In the genomic region with DNA sequence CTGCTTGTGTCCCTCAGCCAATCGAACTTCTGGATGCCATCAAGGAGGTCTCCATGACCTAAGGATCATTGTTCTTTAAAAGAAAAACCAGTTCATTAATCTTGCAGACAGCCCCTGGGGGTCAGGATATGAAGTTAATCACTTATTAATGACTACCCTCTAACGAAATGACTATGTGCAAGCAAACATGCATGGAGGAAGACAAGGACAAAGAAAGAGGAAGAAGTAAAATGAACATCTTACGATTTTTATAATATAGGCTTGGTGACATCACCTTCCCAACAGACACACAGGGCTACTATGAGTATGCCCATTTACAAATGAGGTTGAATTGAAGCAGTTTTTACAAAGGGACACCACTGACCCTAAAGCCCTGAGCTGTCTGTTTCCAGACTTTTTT, we compare ENCODE assay signal across 12 cellular contexts.
A peak's percentile ranks its signal among the peaks of the same experiment; 100 is the strongest.
DNase-seq lines count a peak whose midpoint lies in the region; ATAC-seq and TF ChIP-seq lines count a peak whose summit lies in the region.
"Had no signal": no experiment of that assay in that cellular context is flagged by ENCODE, and none has a peak within 500 bp of the region (broad histone marks: within the 10 kb centered on the region; RNA-seq: fewer than 3 reads in every experiment).

No MANE protein-coding gene starts in this region.

- peak overlapping the region; percentile 27; the same call in 1 of the 2 replicates for H3K14ac ChIP-seq in IMR-90 (replicated peaks; ENCODE audit: low read depth, low read length)

- peaks cover 0 to 6% of the 10 kb centered on the region in 2 experiments; a peak in 1 of 4 replicates for H3K79me1 ChIP-seq in IMR-90 (ENCODE audit: low read depth in 1 of 2, low read length in 2 of 2)

- H2BK15ac ChIP-seq in IMR-90 (ENCODE audit: low read depth, low read length), result no peak overlapping the region

- CTCF ChIA-PET in SK-N-SH (lab: Yijun Ruan, JAX) (no interaction called here), IMR-90 (lab: Yijun Ruan, JAX) (interaction anchor here (1.2 to 1.3 kb wide), 2 partner anchors 11 to 17 kb away, joined by 3 to 5 read pairs; no protein-coding TSS in a partner anchor)

- WGBS in SK-N-SH (ENCODE audit: low lambda C conversion rate), result 0% methylated on average over 3 of the region's 3 CpGs
- 80% methylated on average over 1 of the region's 3 CpGs; no CpG with 5 or more reads in 1 of the 2 experiments for WGBS in IMR-90 (ENCODE audit: extremely low coverage in 2 of 2, insufficient read length in 1 of 2), 2 experiments
- WGBS in aorta, 2 donors, result 47 to 71% methylated on average over 3 of the region's 3 CpGs

- DNase-seq in SK-N-SH (no peak), IMR-90 (no peak), natural killer cell (no peak), aorta (no peak), caudate nucleus (lab: John Stamatoyannopoulos, UW) (no peak), colonic mucosa (no peak)
- no peak for DNase-seq in activated T-helper 1 cell treated with anti-CD3 and anti-CD28 coated beads, Interleukin-12 subunit alpha, Interleukin-12 subunit beta, Interleukin-2, Interleukin-4 antibody, amounts not matched to agents 30 ng/mL and 10 ng/mL and 1 ng/mL, durations not matched to agents 14 hours and 24 hours and 36 hours (ENCODE audit: low spot score)
- DNase-seq: DMS 273 treated with DMSO at 0.1 percent for 48 hours, NCI-H2029, right cardiac atrium had no signal

- no peak for ATAC-seq in SK-N-SH treated with all-trans-retinoic acid at 6 μM for 48 hours
- no peak for ATAC-seq in IMR-90 (ENCODE audit: low read depth)
- ATAC-seq in natural killer cell, result no peak
- no peak for ATAC-seq in aorta (ENCODE audit: low FRiP score)
- ATAC-seq: right cardiac atrium had no signal

- peaks cover 31% of the 10 kb centered on the region for H3K36me3 Mint-ChIP-seq in activated T-helper 1 cell treated with anti-CD3 and anti-CD28 coated beads, Interleukin-12 subunit alpha, Interleukin-12 subunit beta, Interleukin-2, Interleukin-4 antibody, amounts not matched to agents 30 ng/mL and 10 ng/mL and 1 ng/mL, durations not matched to agents 14 hours and 24 hours and 36 hours (ENCODE audit: low read depth)
- peaks cover 11% of the 10 kb centered on the region for H3K36me3 Mint-ChIP-seq in natural killer cell

- POLR2A ChIA-PET in SK-N-SH (lab: Yijun Ruan, JAX) (no interaction called here), IMR-90 (lab: Charles Lee; ENCODE audit: unreplicated experiment) (no interaction called here)

- H2AK5ac ChIP-seq in IMR-90 (ENCODE audit: low read depth, low read length), result no peak overlapping the region

- no peak overlapping the region for H3K18ac ChIP-seq in IMR-90 (ENCODE audit: low read depth, low read length)

- TF ChIP-seq RAD21 in SK-N-SH (IDR thresholded peaks at IDR 0.05; ENCODE audit: low read length) (no peak), IMR-90 (IDR thresholded peaks at IDR 0.05; ENCODE audit: low read length) (no peak)

- H3K4me3 ChIP-seq in SK-N-SH (ENCODE audit: low read depth in 2 of 2, low read length in 1 of 2) (no peak overlapping the region), IMR-90 (ENCODE audit: insufficient read depth, low read depth, low read length) (no peak overlapping the region), aorta (ENCODE audit: low read length in 2 of 2) (no peak overlapping the region), colonic mucosa (no peak overlapping the region)
- H3K4me3 ChIP-seq: thoracic aorta had no signal

- H3K4me3 Mint-ChIP-seq in activated T-helper 1 cell treated with anti-CD3 and anti-CD28 coated beads, Interleukin-12 subunit alpha, Interleukin-12 subunit beta, Interleukin-2, Interleukin-4 antibody, amounts not matched to agents 30 ng/mL and 10 ng/mL and 1 ng/mL, durations not matched to agents 14 hours and 24 hours and 36 hours, result no peak overlapping the region
- H3K4me3 Mint-ChIP-seq in natural killer cell, result peak overlapping the region; percentile 95

- H3K4me1 Mint-ChIP-seq in activated T-helper 1 cell treated with anti-CD3 and anti-CD28 coated beads, Interleukin-12 subunit alpha, Interleukin-12 subunit beta, Interleukin-2, Interleukin-4 antibody, amounts not matched to agents 30 ng/mL and 10 ng/mL and 1 ng/mL, durations not matched to agents 14 hours and 24 hours and 36 hours (ENCODE audit: low read depth), result peaks cover 69% of the 10 kb centered on the region
- peaks cover 75 to 78% of the 10 kb centered on the region in 2 donors for H3K4me1 Mint-ChIP-seq in natural killer cell

- no peaks in the 10 kb centered on the region for H3F3A ChIP-seq in SK-N-SH (replicated peaks; ENCODE audit: insufficient read depth)

- no peak for TF ChIP-seq EP300 in SK-N-SH (IDR thresholded peaks at IDR 0.05; ENCODE audit: borderline replicate concordance in 1 of 2, low read depth in 1 of 2, low read length in 1 of 2)

- 0 out of 4 replicates have a peak, but pooled peaks cover 0 to 7% of the 10 kb centered on the region in 2 experiments for H3K4me1 ChIP-seq in SK-N-SH (ENCODE audit: control insufficient read depth in 1 of 2, insufficient read depth in 2 of 2, low read depth in 1 of 2, low read length in 1 of 2)
- peaks cover 16% of the 10 kb centered on the region for H3K4me1 ChIP-seq in IMR-90 (ENCODE audit: control insufficient read depth, insufficient read depth, low read length)
- peaks cover 0 to 3% of the 10 kb centered on the region in 2 donors for H3K4me1 ChIP-seq in aorta (ENCODE audit: control insufficient read depth in 1 of 2, insufficient read depth in 2 of 2, low read length in 2 of 2)
- no peaks in the 10 kb centered on the region for H3K4me1 ChIP-seq in colonic mucosa

- H2BK20ac ChIP-seq in IMR-90 (ENCODE audit: low read depth, low read length), result no peak overlapping the region

- H3K4me2 ChIP-seq in SK-N-SH, result peak overlapping the region; percentile 23; the same call in 1 of the 2 replicates
- no peak overlapping the region for H3K4me2 ChIP-seq in IMR-90 (ENCODE audit: low read depth, low read length)

- H3K56ac ChIP-seq in IMR-90 (ENCODE audit: extremely low read depth, insufficient read depth, low read length), result no peak overlapping the region

- H3K36me3 ChIP-seq in SK-N-SH (replicated peaks in 1 of 2; ENCODE audit: control insufficient read depth in 1 of 2, insufficient read depth in 2 of 2, low read length in 1 of 2), result no peaks in the 10 kb centered on the region
- no peaks in the 10 kb centered on the region for H3K36me3 ChIP-seq in IMR-90 (ENCODE audit: control insufficient read depth, insufficient read depth, low read length)
- peaks cover 0 to 3% of the 10 kb centered on the region in 2 donors for H3K36me3 ChIP-seq in aorta (ENCODE audit: control insufficient read depth in 1 of 2, insufficient read depth in 2 of 2, low read length in 1 of 2)
- H3K36me3 ChIP-seq in colonic mucosa, result no peaks in the 10 kb centered on the region
- H3K36me3 ChIP-seq: thoracic aorta had no signal

- H2AK9ac ChIP-seq in IMR-90 (replicated peaks; ENCODE audit: low read depth, low read length, poor library complexity), result no peak overlapping the region

- peak overlapping the region; percentile 71 for H3K27ac Mint-ChIP-seq in activated T-helper 1 cell treated with anti-CD3 and anti-CD28 coated beads, Interleukin-12 subunit alpha, Interleukin-12 subunit beta, Interleukin-2, Interleukin-4 antibody, amounts not matched to agents 30 ng/mL and 10 ng/mL and 1 ng/mL, durations not matched to agents 14 hours and 24 hours and 36 hours
- H3K27ac Mint-ChIP-seq in natural killer cell, result peak overlapping the region; percentile 97 to 98

- in situ Hi-C loops in IMR-90 (cut with MboI; ENCODE audit: low sequenced_read_pairs), result no loop called here

- H3K27me3 ChIP-seq in SK-N-SH (ENCODE audit: insufficient read depth), result no peaks in the 10 kb centered on the region
- no peaks in the 10 kb centered on the region for H3K27me3 ChIP-seq in IMR-90 (ENCODE audit: control insufficient read depth, insufficient read depth, low read length)
- no peaks in the 10 kb centered on the region for H3K27me3 ChIP-seq in aorta (ENCODE audit: control insufficient read depth in 1 of 2, insufficient read depth in 2 of 2, low read length in 1 of 2)
- H3K27me3 ChIP-seq in colonic mucosa, result no peaks in the 10 kb centered on the region

- H4K20me1 ChIP-seq in SK-N-SH (ENCODE audit: insufficient read depth) (no peaks in the 10 kb centered on the region), IMR-90 (ENCODE audit: insufficient read depth, low read length) (no peaks in the 10 kb centered on the region)

- H3K9me3 ChIP-seq in SK-N-SH (no peaks in the 10 kb centered on the region), IMR-90 (ENCODE audit: control insufficient read depth, insufficient read depth, low read length) (no peaks in the 10 kb centered on the region), aorta (ENCODE audit: control insufficient read depth, low read length) (no peaks in the 10 kb centered on the region), colonic mucosa (no peaks in the 10 kb centered on the region)
- H3K9me3 ChIP-seq: thoracic aorta had no signal

- H3K9ac ChIP-seq in SK-N-SH (no peak overlapping the region), IMR-90 (ENCODE audit: low read depth, low read length) (no peak overlapping the region), colonic mucosa (ENCODE audit: low read depth in 2 of 2, low read length in 2 of 2) (no peak overlapping the region)

- peak overlapping the region; percentile 6; the same call in 1 of the 2 replicates for H3K4ac ChIP-seq in IMR-90 (ENCODE audit: low read depth, low read length)

- no peak overlapping the region for H3K23ac ChIP-seq in IMR-90 (ENCODE audit: low read depth, low read length)

- TF ChIP-seq CTCF in SK-N-SH (IDR thresholded peaks at IDR 0.05), result no peak
- TF ChIP-seq CTCF in IMR-90 (conservative IDR thresholded peaks at IDR 0.05; ENCODE audit: low read depth, low read length), result no peak
- TF ChIP-seq CTCF in natural killer cell (IDR thresholded peaks at IDR 0.05), result no peak
- TF ChIP-seq CTCF in colonic mucosa (IDR thresholded peaks at IDR 0.05), result no peak

- H3K9me2 ChIP-seq in SK-N-SH, result no peaks in the 10 kb centered on the region

- H4K5ac ChIP-seq in IMR-90 (ENCODE audit: low read depth, low read length), result no peak overlapping the region; the same call in 1 of the 2 replicates

- H2BK5ac ChIP-seq in IMR-90 (ENCODE audit: low read depth, low read length, poor library complexity, severe bottlenecking), result peak overlapping the region; percentile 7

- dilution Hi-C loops in IMR-90 (cut with HindIII; ENCODE audit: low sequenced_read_pairs, unreplicated experiment), result no loop called here

- H3K9me1 ChIP-seq in IMR-90 (ENCODE audit: insufficient read depth, low read length), result peaks cover 8% of the 10 kb centered on the region

- H3K27ac ChIP-seq in SK-N-SH (ENCODE audit: low read depth in 2 of 2, low read length in 1 of 2) (no peak overlapping the region), IMR-90 (ENCODE audit: insufficient read depth, low read length) (no peak overlapping the region), aorta (ENCODE audit: low read depth in 1 of 2, low read length in 2 of 2) (no peak overlapping the region), caudate nucleus (ENCODE audit: low read depth, low read length) (no peak overlapping the region), colonic mucosa (no peak overlapping the region)
- H3K27ac ChIP-seq: thoracic aorta had no signal

- no TSS peak for BruUV-seq in IMR-90 (replicated peaks; lab: Mats Ljungman, UMichigan)

- no peaks in the 10 kb centered on the region for H3K9me3 Mint-ChIP-seq in activated T-helper 1 cell treated with anti-CD3 and anti-CD28 coated beads, Interleukin-12 subunit alpha, Interleukin-12 subunit beta, Interleukin-2, Interleukin-4 antibody, amounts not matched to agents 30 ng/mL and 10 ng/mL and 1 ng/mL, durations not matched to agents 14 hours and 24 hours and 36 hours
- H3K9me3 Mint-ChIP-seq in natural killer cell, result no peaks in the 10 kb centered on the region

- H2AFZ ChIP-seq in SK-N-SH (ENCODE audit: low read depth) (no peak overlapping the region), IMR-90 (replicated peaks; ENCODE audit: low read length, poor library complexity) (no peak overlapping the region)

- H4K91ac ChIP-seq in IMR-90 (ENCODE audit: insufficient read depth, low read depth, low read length), result no peak overlapping the region

- H4K8ac ChIP-seq in IMR-90 (ENCODE audit: low read depth in 2 of 2, low read length in 2 of 2), result no peak overlapping the region

- H3K79me2 ChIP-seq in SK-N-SH (ENCODE audit: insufficient read depth), result no peaks in the 10 kb centered on the region

- no peak overlapping the region for H2BK120ac ChIP-seq in IMR-90 (ENCODE audit: low read depth, low read length)

- no peaks in the 10 kb centered on the region for H3K27me3 Mint-ChIP-seq in activated T-helper 1 cell treated with anti-CD3 and anti-CD28 coated beads, Interleukin-12 subunit alpha, Interleukin-12 subunit beta, Interleukin-2, Interleukin-4 antibody, amounts not matched to agents 30 ng/mL and 10 ng/mL and 1 ng/mL, durations not matched to agents 14 hours and 24 hours and 36 hours (ENCODE audit: insufficient read depth)
- H3K27me3 Mint-ChIP-seq in natural killer cell (ENCODE audit: low read depth in 2 of 2), result no peaks in the 10 kb centered on the region

- intact Hi-C loops in IMR-90 (cut with micrococcal nuclease) (no loop called here), natural killer cell (cut with micrococcal nuclease) (loop anchor here (5.0 kb wide), 2 partner anchors 109 to 924 kb away; a partner anchor contains a TSS), aorta (cut with DNase I) (no loop called here), colonic mucosa (cut with DNase I) (no loop called here)
- intact Hi-C loops in activated T-helper 1 cell treated with anti-CD3 and anti-CD28 coated beads, Interleukin-12 subunit alpha, Interleukin-12 subunit beta, Interleukin-2, Interleukin-4 antibody, amounts not matched to agents 30 ng/mL and 10 ng/mL and 1 ng/mL, durations not matched to agents 14 hours and 24 hours and 36 hours (cut with micrococcal nuclease), result loop anchor here (1.0 to 5.0 kb wide), 3 partner anchors 21 to 80 kb away; no protein-coding TSS in a partner anchor

- no peak for TF ChIP-seq POLR2A in IMR-90 (IDR thresholded peaks at IDR 0.05; ENCODE audit: low read depth, low read length)

Comparison
In these comparisons a context has a peak if more than half of its experiments do, and no peak if none do; other contexts are left out.
1. intact Hi-C loops: an anchor here in activated T-helper 1 cell treated with anti-CD3 and anti-CD28 coated beads, Interleukin-12 subunit alpha, Interleukin-12 subunit beta, Interleukin-2, Interleukin-4 antibody, amounts not matched to agents 30 ng/mL and 10 ng/mL and 1 ng/mL, durations not matched to agents 14 hours and 24 hours and 36 hours (1.0 to 5.0 kb wide) and natural killer cell (5.0 kb wide); none called in IMR-90, aorta and colonic mucosa.